Comparison of ENCODE assay signal across 1 cellular context in genomic region chr9:100098887-100099721, GRCh38.
TF ChIP-seq lines count a peak whose summit lies in the region.

Gene ERP44, minus strand, starts transcription at chr9:100099000. Its CDS starts 160 bp downstream, at chr9:100098840.
Gene INVS, plus strand, starts transcription at chr9:100099243. Its CDS starts 5,279 bp downstream, at chr9:100104522.

TF ChIP-seq in WTC11, 78 proteins besides CTCF, POLR2A, EP300 and RAD21 (continued from another document):
- no peak for TF ChIP-seq PREB (CRISPR knock-in tag; IDR thresholded peaks at IDR 0.05; ENCODE audit: borderline replicate concordance)
